Comparison of ENCODE assay signal across 2 cellular contexts in the genomic region with DNA sequence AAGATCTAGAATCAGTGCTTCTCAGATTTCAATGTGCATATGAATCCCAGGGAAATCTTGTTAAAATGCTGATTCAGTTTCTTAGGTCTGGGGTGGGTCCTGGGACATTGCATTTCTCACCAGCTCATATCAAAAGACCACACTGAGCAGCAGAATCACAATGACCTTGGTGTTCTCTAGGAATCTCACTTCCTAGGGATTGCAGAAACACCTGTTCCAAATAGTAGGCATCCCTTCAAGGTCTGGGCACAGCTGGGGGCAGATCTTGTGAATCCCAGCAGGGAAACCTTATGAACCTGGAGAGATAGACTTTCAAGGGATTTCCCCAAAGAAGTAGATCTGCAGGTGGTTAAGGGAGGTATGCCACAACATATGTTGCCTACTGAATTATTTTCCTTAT.
TF ChIP-seq lines count a peak whose summit lies in the region.

No MANE protein-coding gene starts in this region.

TF ChIP-seq in GM23338, 12 proteins besides CTCF, POLR2A, EP300 and RAD21:
- TF ChIP-seq JUNB (IDR thresholded peaks at IDR 0.05; ENCODE audit: unreplicated experiment): no peak
- TF ChIP-seq, protein P1, sequence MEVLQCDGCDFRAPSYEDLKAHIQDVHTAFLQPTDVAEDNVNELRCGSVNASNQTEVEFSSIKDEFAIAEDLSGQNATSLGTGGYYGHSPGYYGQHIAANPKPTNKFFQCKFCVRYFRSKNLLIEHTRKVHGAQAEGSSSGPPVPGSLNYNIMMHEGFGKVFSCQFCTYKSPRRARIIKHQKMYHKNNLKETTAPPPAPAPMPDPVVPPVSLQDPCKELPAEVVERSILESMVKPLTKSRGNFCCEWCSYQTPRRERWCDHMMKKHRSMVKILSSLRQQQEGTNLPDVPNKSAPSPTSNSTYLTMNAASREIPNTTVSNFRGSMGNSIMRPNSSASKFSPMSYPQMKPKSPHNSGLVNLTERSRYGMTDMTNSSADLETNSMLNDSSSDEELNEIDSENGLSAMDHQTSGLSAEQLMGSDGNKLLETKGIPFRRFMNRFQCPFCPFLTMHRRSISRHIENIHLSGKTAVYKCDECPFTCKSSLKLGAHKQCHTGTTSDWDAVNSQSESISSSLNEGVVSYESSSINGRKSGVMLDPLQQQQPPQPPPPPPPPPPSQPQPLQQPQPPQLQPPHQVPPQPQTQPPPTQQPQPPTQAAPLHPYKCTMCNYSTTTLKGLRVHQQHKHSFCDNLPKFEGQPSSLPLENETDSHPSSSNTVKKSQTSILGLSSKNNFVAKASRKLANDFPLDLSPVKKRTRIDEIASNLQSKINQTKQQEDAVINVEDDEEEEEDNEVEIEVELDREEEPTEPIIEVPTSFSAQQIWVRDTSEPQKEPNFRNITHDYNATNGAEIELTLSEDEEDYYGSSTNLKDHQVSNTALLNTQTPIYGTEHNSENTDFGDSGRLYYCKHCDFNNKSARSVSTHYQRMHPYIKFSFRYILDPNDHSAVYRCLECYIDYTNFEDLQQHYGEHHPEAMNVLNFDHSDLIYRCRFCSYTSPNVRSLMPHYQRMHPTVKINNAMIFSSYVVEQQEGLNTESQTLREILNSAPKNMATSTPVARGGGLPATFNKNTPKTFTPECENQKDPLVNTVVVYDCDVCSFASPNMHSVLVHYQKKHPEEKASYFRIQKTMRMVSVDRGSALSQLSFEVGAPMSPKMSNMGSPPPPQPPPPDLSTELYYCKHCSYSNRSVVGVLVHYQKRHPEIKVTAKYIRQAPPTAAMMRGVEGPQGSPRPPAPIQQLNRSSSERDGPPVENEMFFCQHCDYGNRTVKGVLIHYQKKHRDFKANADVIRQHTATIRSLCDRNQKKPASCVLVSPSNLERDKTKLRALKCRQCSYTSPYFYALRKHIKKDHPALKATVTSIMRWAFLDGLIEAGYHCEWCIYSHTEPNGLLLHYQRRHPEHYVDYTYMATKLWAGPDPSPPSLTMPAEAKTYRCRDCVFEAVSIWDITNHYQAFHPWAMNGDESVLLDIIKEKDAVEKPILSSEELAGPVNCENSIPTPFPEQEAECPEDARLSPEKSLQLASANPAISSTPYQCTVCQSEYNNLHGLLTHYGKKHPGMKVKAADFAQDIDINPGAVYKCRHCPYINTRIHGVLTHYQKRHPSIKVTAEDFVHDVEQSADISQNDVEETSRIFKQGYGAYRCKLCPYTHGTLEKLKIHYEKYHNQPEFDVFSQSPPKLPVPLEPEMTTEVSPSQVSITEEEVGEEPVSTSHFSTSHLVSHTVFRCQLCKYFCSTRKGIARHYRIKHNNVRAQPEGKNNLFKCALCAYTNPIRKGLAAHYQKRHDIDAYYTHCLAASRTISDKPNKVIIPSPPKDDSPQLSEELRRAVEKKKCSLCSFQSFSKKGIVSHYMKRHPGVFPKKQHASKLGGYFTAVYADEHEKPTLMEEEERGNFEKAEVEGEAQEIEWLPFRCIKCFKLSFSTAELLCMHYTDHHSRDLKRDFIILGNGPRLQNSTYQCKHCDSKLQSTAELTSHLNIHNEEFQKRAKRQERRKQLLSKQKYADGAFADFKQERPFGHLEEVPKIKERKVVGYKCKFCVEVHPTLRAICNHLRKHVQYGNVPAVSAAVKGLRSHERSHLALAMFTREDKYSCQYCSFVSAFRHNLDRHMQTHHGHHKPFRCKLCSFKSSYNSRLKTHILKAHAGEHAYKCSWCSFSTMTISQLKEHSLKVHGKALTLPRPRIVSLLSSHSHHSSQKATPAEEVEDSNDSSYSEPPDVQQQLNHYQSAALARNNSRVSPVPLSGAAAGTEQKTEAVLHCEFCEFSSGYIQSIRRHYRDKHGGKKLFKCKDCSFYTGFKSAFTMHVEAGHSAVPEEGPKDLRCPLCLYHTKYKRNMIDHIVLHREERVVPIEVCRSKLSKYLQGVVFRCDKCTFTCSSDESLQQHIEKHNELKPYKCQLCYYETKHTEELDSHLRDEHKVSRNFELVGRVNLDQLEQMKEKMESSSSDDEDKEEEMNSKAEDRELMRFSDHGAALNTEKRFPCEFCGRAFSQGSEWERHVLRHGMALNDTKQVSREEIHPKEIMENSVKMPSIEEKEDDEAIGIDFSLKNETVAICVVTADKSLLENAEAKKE (CRISPR knock-in tag; IDR thresholded peaks at IDR 0.05): peak; percentile 14; the same call in 1 of the 2 replicates

TF ChIP-seq in K562, 482 proteins besides CTCF, POLR2A, EP300 and RAD21:
- TF ChIP-seq ZNF316 (IDR thresholded peaks at IDR 0.05) (peak; percentile 38; the same call in 1 of the 2 replicates), BHLHE40 (IDR thresholded peaks at IDR 0.05; ENCODE audit: low read length) (no peak), MTA1 (IDR thresholded peaks at IDR 0.05; ENCODE audit: borderline replicate concordance) (no peak), C11orf30 (IDR thresholded peaks at IDR 0.05; ENCODE audit: low read depth) (peak; percentile 14; the same call in 1 of the 2 replicates)
- TF ChIP-seq, protein P2, sequence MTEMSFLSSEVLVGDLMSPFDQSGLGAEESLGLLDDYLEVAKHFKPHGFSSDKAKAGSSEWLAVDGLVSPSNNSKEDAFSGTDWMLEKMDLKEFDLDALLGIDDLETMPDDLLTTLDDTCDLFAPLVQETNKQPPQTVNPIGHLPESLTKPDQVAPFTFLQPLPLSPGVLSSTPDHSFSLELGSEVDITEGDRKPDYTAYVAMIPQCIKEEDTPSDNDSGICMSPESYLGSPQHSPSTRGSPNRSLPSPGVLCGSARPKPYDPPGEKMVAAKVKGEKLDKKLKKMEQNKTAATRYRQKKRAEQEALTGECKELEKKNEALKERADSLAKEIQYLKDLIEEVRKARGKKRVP (CRISPR knock-in tag; IDR thresholded peaks at IDR 0.05): no peak
